9 cellular contexts compared by ENCODE assay signal in the genomic region with DNA sequence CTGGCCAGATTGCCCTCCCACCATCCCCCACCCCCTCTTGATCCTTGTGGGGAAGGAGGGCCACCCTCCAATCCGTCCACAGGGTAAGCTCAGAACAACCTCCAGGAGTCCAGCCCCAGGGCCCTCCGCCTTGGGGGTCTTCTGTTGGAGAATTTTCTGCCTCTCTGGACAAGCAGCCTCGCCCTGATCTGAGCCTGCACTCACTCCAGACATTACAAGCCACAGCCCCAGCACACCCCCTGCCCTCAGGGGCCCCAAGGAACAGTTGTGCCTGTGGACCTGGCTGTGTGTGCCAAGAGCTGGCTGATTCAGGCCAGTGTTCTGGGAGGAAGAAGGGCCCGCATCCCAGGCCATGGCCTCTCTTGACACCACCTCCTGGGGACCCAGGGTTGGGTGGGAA. TPM values are rescaled to one million over a fixed set of nuclear protein-coding genes. Genes with fewer than 3 reads are reported as not detected.
DNase-seq lines count a peak whose midpoint lies in the region; ATAC-seq, FAIRE-seq and TF ChIP-seq lines count a peak whose summit lies in the region.
"Had no signal": no experiment of that assay in that cellular context is flagged by ENCODE, and none has a peak within 500 bp of the region (broad histone marks: within the 10 kb centered on the region; RNA-seq: fewer than 3 reads in every experiment).

No MANE protein-coding gene starts in this region.

- H3K4me2 ChIP-seq in A549, result peak overlapping the region; percentile 99; the same call in 2 of the 3 replicates
- peak overlapping the region; percentile 95 for H3K4me2 ChIP-seq in mammary epithelial cell (ENCODE audit: insufficient read depth, low read depth, low read length)

- no peak for ATAC-seq in A549

- H3K4me1 ChIP-seq in A549 (peaks cover 26% of the 10 kb centered on the region; the same call in 2 of the 3 replicates), mammary epithelial cell (ENCODE audit: insufficient read depth, low read length) (peaks cover 12% of the 10 kb centered on the region), mucosa of rectum (ENCODE audit: control insufficient read depth in 2 of 2, insufficient read depth in 2 of 2, low read length in 2 of 2) (peaks cover 21 to 22% of the 10 kb centered on the region in 2 donors), testis (peaks cover 24% of the 10 kb centered on the region)
- H3K4me1 ChIP-seq in effector memory CD4-positive, alpha-beta T cell (ENCODE audit: control insufficient read depth, insufficient read depth, low read length, poor library complexity, severe bottlenecking), result peaks cover 17% of the 10 kb centered on the region

- no peaks in the 10 kb centered on the region for H3K9me3 ChIP-seq in A549
- H3K9me3 ChIP-seq in mammary epithelial cell (replicated peaks; ENCODE audit: insufficient read depth, low read length), result no peaks in the 10 kb centered on the region
- H3K9me3 ChIP-seq in mucosa of rectum (ENCODE audit: control insufficient read depth in 2 of 2, low read length in 2 of 2), result no peaks in the 10 kb centered on the region
- no peaks in the 10 kb centered on the region for H3K9me3 ChIP-seq in effector memory CD4-positive, alpha-beta T cell (ENCODE audit: control insufficient read depth, low read length)
- H3K9me3 ChIP-seq in testis, result no peaks in the 10 kb centered on the region

- no peaks in the 10 kb centered on the region for H4K20me1 ChIP-seq in mammary epithelial cell (ENCODE audit: insufficient read depth, low read length)

- CTCF ChIA-PET in A549 (lab: Yijun Ruan, JAX), result interaction anchor here (0.7 to 3.0 kb wide), 3 partner anchors 39 to 160 kb away, joined by 3 to 6 read pairs (median 3); no protein-coding TSS in a partner anchor
- CTCF ChIA-PET in mammary epithelial cell (lab: Charles Lee; ENCODE audit: low non-redundant PET), result no interaction called here

- H3K4me3 ChIP-seq in A549 (no peak overlapping the region), HL-60 (replicated peaks; ENCODE audit: insufficient read depth, low read length) (peak overlapping the region; percentile 65), mammary epithelial cell (replicated peaks in 1 of 3; ENCODE audit: insufficient read depth in 1 of 3, low read depth in 2 of 3, low read length in 3 of 3) (peak overlapping the region in 2 of 3 experiments; percentile 61 to 82), mucosa of rectum (ENCODE audit: low read length in 2 of 2) (peak overlapping the region in 1 of 2 donors; percentile 35), testis (peak overlapping the region in 1 of 2 donors; percentile 32)
- H3K4me3 ChIP-seq in effector memory CD4-positive, alpha-beta T cell (ENCODE audit: insufficient read depth, low read depth, low read length, poor library complexity, severe bottlenecking), result no peak overlapping the region

- H3K79me2 ChIP-seq in mammary epithelial cell (ENCODE audit: insufficient read depth, low read length), result peaks cover 17% of the 10 kb centered on the region

- in situ Hi-C loops in mammary epithelial cell (cut with MboI; ENCODE audit: low sequenced_read_pairs in 2 of 2), result loop anchor here in 1 of 2 donors (25.0 kb wide), 1 partner anchor 429 kb away; no protein-coding TSS in a partner anchor

- intact Hi-C loops in mammary epithelial cell (cut with micrococcal nuclease), result loop anchor here (5.0 kb wide), 1 partner anchor 54 kb away; no protein-coding TSS in a partner anchor
- intact Hi-C loops in testis (cut with DNase I; ENCODE audit: low total_unique reads), result no loop called here

- H3K36me3 ChIP-seq in mammary epithelial cell (ENCODE audit: insufficient read depth, low read length) (peaks cover 4% of the 10 kb centered on the region), mucosa of rectum (ENCODE audit: control insufficient read depth in 2 of 2, insufficient read depth in 2 of 2, low read length in 2 of 2) (peaks cover 5 to 19% of the 10 kb centered on the region in 2 donors), testis (ENCODE audit: low read depth, missing control alignments) (no peaks in the 10 kb centered on the region)
- peaks cover 6% of the 10 kb centered on the region for H3K36me3 ChIP-seq in effector memory CD4-positive, alpha-beta T cell (ENCODE audit: control insufficient read depth, insufficient read depth, low read length)

- dilution Hi-C loops in mammary epithelial cell (cut with HindIII; ENCODE audit: low sequenced_read_pairs), result no loop called here

- no peak for FAIRE-seq in A549 (lab: Jason Lieb, UNC)

- no TSS peak for BruUV-seq in mammary epithelial cell (replicated peaks; lab: Mats Ljungman, UMichigan)

- POLR2A ChIA-PET in A549 (lab: Yijun Ruan, JAX), result no interaction called here

- no peak for TF ChIP-seq EP300 in A549 (IDR thresholded peaks at IDR 0.05)

- H3K9ac ChIP-seq in mammary epithelial cell (ENCODE audit: insufficient read depth, low read length), result no peak overlapping the region
- H3K9ac ChIP-seq in mucosa of rectum (ENCODE audit: low read depth in 1 of 2, low read length in 2 of 2), result peak overlapping the region in 1 of 2 donors; percentile 68

- peak overlapping the region; percentile 50 for H2AFZ ChIP-seq in mammary epithelial cell (ENCODE audit: low read depth, low read length)

- TF ChIP-seq RAD21 in A549 (conservative IDR thresholded peaks at IDR 0.05 in 1 of 2, IDR thresholded peaks at IDR 0.05 in 1 of 2), result no peak

- peak overlapping the region in 1 of 2 experiments; percentile 85; a peak in 2 of 6 replicates for H3K27ac ChIP-seq in A549
- peak overlapping the region; percentile 76 for H3K27ac ChIP-seq in HL-60 (replicated peaks)
- no peak overlapping the region for H3K27ac ChIP-seq in mammary epithelial cell (ENCODE audit: insufficient read depth, low read depth, low read length)
- peak overlapping the region; percentile 91 to 92 for H3K27ac ChIP-seq in mucosa of rectum (ENCODE audit: low read depth in 2 of 2, low read length in 2 of 2)
- H3K27ac ChIP-seq in effector memory CD4-positive, alpha-beta T cell (ENCODE audit: insufficient read depth, low read length, poor library complexity, severe bottlenecking), result no peak overlapping the region
- no peak overlapping the region for H3K27ac ChIP-seq in testis

- no peak for TF ChIP-seq POLR2A in A549 (IDR thresholded peaks at IDR 0.05; ENCODE audit: low read length)
- no peak for TF ChIP-seq POLR2A in testis (IDR thresholded peaks at IDR 0.05)

- H3K27me3 ChIP-seq in HL-60 (ENCODE audit: insufficient read depth, poor library complexity, severe bottlenecking) (no peaks in the 10 kb centered on the region), mammary epithelial cell (ENCODE audit: insufficient read depth, low read length) (no peaks in the 10 kb centered on the region), mucosa of rectum (ENCODE audit: control insufficient read depth in 2 of 2, insufficient read depth in 2 of 2, low read length in 2 of 2) (no peaks in the 10 kb centered on the region), testis (no peaks in the 10 kb centered on the region)
- H3K27me3 ChIP-seq in effector memory CD4-positive, alpha-beta T cell (replicated peaks; ENCODE audit: control insufficient read depth, insufficient read depth, low read length, poor library complexity, severe bottlenecking), result no peaks in the 10 kb centered on the region

- TF ChIP-seq CTCF in A549 (IDR thresholded peaks at IDR 0.05), result no peak
- TF ChIP-seq CTCF in HL-60 (IDR thresholded peaks at IDR 0.05; ENCODE audit: insufficient read depth, low read length), result no peak
- no peak for TF ChIP-seq CTCF in mammary epithelial cell (conservative IDR thresholded peaks at IDR 0.05 in 1 of 2, IDR thresholded peaks at IDR 0.05 in 1 of 2; ENCODE audit: extremely low read depth in 1 of 2, insufficient read depth in 1 of 2, low read depth in 1 of 2, low read length in 2 of 2)
- no peak for TF ChIP-seq CTCF in testis (IDR thresholded peaks at IDR 0.05)

- WGBS in A549 (ENCODE audit: missing lambda C conversion rate), result 81% methylated on average over 3 of the region's 4 CpGs
- 80% methylated on average over 1 of the region's 4 CpGs for WGBS in mammary epithelial cell (ENCODE audit: low coverage, missing lambda C conversion rate)
- WGBS in testis, 2 donors, result 55 to 64% methylated on average over 2 to 4 of the region's 4 CpGs

- DNase-seq in A549 (ENCODE audit: low read depth in 1 of 2, low spot score in 1 of 2) (no peak), HL-60 (ENCODE audit: low read depth in 1 of 2, low spot score in 1 of 2) (peak in 1 of 2 experiments; percentile 47), mammary epithelial cell (no peak), NCI-H2029 (lab: John Stamatoyannopoulos, UW) (no peak), NCI-H774 (lab: John Stamatoyannopoulos, UW) (no peak), testis (no peak)
- DNase-seq in effector memory CD4-positive, alpha-beta T cell, result no peak
- DNase-seq: NCI-H446 treated with DMSO at 0.1 percent for 48 hours had no signal

TF ChIP-seq in A549, 52 proteins besides CTCF, POLR2A, EP300 and RAD21:
- TF ChIP-seq NFE2L2 (conservative IDR thresholded peaks at IDR 0.05; ENCODE audit: low read length), result no peak

RNA-seq across cellular contexts. Expression of a gene that starts 0.5 kb away (rescaled TPM):
- polyA plus RNA-seq in A549 (2011; rRNA removed) (7.7 and 10.0 TPM in 2 replicates), A549 (2017; fragmentation: RNase III; extraction: RNeasy Plus Mini Kit Qiagen cat#74134 plus additional on column Dnase treatment) (15.2 to 16.4 TPM (median 15.7 TPM) in 3 replicates), mammary epithelial cell (18.5 TPM), testis (ENCODE audit: insufficient read depth, low read depth, low replicate concordance) (17.7 TPM)
- polyA plus RNA-seq in A549 (2012; cell fraction: cytosol; rRNA removed), result 21.4 and 21.7 TPM in 2 replicates
- 75.5 and 149 TPM in 2 replicates for polyA plus RNA-seq in A549 (2012; cell fraction: nucleus; rRNA removed)
- polyA minus RNA-seq in A549 (2011; rRNA and poly(A)+ RNA removed), result 13.2 and 14.6 TPM in 2 replicates
- total RNA-seq in mammary epithelial cell (10 to 100 TPM; 24.8 to 31.3 TPM), testis (10 to 100 TPM; 21.4 to 22.8 TPM)
- polyA minus RNA-seq in mammary epithelial cell, result 11.2 TPM

RNA-seq across cellular contexts. Expression of a gene that starts 57.4 kb away (rescaled TPM):
- polyA plus RNA-seq in A549 (2011; rRNA removed) (14.8 and 17.9 TPM in 2 replicates), A549 (2017; fragmentation: RNase III; extraction: RNeasy Plus Mini Kit Qiagen cat#74134 plus additional on column Dnase treatment) (10.7 to 13.4 TPM (median 13.2 TPM) in 3 replicates), mammary epithelial cell (25.2 TPM), testis (ENCODE audit: insufficient read depth, low read depth, low replicate concordance) (17.8 TPM)
- 14.2 and 15.5 TPM in 2 replicates for polyA plus RNA-seq in A549 (2012; cell fraction: cytosol; rRNA removed)
- polyA plus RNA-seq in A549 (2012; cell fraction: nucleus; rRNA removed), result 22.9 and 34.1 TPM in 2 replicates
- polyA minus RNA-seq in A549 (2011; rRNA and poly(A)+ RNA removed), result 67.3 and 71.0 TPM in 2 replicates
- total RNA-seq in mammary epithelial cell (10 to 100 TPM; 54.3 to 94.1 TPM), testis (10 to 100 TPM; 31.8 to 39.1 TPM)
- 63.7 TPM for polyA minus RNA-seq in mammary epithelial cell

Comparison
In these comparisons a context has a peak if more than half of its experiments do, and no peak if none do; other contexts are left out.
1. H3K27ac ChIP-seq: peak in HL-60 (single experiment) and mucosa of rectum (2 of 2); none in mammary epithelial cell (single experiment), effector memory CD4-positive, alpha-beta T cell (single experiment) and testis (0 of 2).
2. H3K4me3 ChIP-seq: peak in HL-60 (single experiment) and mammary epithelial cell (2 of 3); none in A549 (single experiment) and effector memory CD4-positive, alpha-beta T cell (single experiment).